Comparison of ENCODE assay signal across 19 cellular contexts in the genomic region with DNA sequence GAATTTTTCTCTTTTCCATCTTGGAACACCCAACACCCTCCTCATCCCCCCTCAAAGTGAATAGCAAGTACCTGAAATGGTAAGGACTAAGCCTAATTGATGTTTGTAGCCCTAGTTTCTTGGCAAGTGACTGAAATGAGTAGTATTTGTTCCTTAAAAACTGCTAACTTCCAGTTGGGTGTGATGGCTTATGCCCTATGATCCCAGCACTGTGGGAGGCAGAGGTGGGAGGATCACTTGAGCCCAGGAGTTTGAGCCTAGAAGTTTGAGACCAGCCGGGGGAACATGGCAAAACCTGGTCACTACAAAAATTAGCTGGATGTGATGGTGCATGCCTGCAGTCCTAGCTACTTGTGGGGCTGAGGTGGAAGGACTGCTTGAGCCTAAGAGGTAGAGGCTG. TPM values are rescaled to one million over a fixed set of nuclear protein-coding genes. Genes with fewer than 3 reads are reported as not detected.
DNase-seq lines count a peak whose midpoint lies in the region; ATAC-seq and TF ChIP-seq lines count a peak whose summit lies in the region.
"Had no signal": no experiment of that assay in that cellular context is flagged by ENCODE, and none has a peak within 500 bp of the region (broad histone marks: within the 10 kb centered on the region; RNA-seq: fewer than 3 reads in every experiment).

No MANE protein-coding gene starts in this region.

- H3K79me2 ChIP-seq in mesendoderm (ENCODE audit: control insufficient read depth, insufficient read depth, low read length): no peaks in the 10 kb centered on the region

- no peaks in the 10 kb centered on the region for H3K4me1 Mint-ChIP-seq in activated naive CD4-positive, alpha-beta T cell treated with anti-CD3 and anti-CD28 coated beads, Interleukin-2, amount 50 U/mL, for 24 hours
- no peaks in the 10 kb centered on the region for H3K4me1 Mint-ChIP-seq in activated naive CD4-positive, alpha-beta T cell treated with anti-CD3 and anti-CD28 coated beads for 36 hours (ENCODE audit: low read depth)
- H3K4me1 Mint-ChIP-seq in effector memory CD8-positive, alpha-beta T cell (ENCODE audit: low read depth in 2 of 2): peaks cover 0 to 10% of the 10 kb centered on the region in 2 donors

- H2BK15ac ChIP-seq in mesendoderm (replicated peaks; ENCODE audit: low read depth): no peak overlapping the region

- DNase-seq in activated naive CD4-positive, alpha-beta T cell treated with anti-CD3 and anti-CD28 coated beads for 36 hours: no peak
- DNase-seq in RWPE1 (ENCODE audit: low spot score) (no peak), posterior cingulate gyrus (no peak), NOMO-1 treated with DMSO at 0.1 percent for 48 hours (lab: John Stamatoyannopoulos, UW; ENCODE audit: unreplicated experiment) (no peak), mesendoderm (no peak)
- no peak for DNase-seq in effector memory CD8-positive, alpha-beta T cell
- DNase-seq: DMS79, GOT3, HCEC 1CT, IMR-90, NCI-H1105, NCI-H2029 treated with DMSO at 0.1 percent for 48 hours, NCI-H345, NCI-H524, NCI-H82, Peyer's patch, SJCRH30 had no signal

- peaks cover 23% of the 10 kb centered on the region for H3K36me3 Mint-ChIP-seq in activated naive CD4-positive, alpha-beta T cell treated with anti-CD3 and anti-CD28 coated beads, Interleukin-2, amount 50 U/mL, for 24 hours
- H3K36me3 Mint-ChIP-seq in activated naive CD4-positive, alpha-beta T cell treated with anti-CD3 and anti-CD28 coated beads for 36 hours (ENCODE audit: low read depth): peaks cover 36% of the 10 kb centered on the region
- H3K36me3 Mint-ChIP-seq in effector memory CD8-positive, alpha-beta T cell (ENCODE audit: insufficient read depth): peaks cover 99% of the 10 kb centered on the region

- peak overlapping the region; percentile 65 for H3K27ac Mint-ChIP-seq in activated naive CD4-positive, alpha-beta T cell treated with anti-CD3 and anti-CD28 coated beads, Interleukin-2, amount 50 U/mL, for 24 hours
- no peak overlapping the region for H3K27ac Mint-ChIP-seq in activated naive CD4-positive, alpha-beta T cell treated with anti-CD3 and anti-CD28 coated beads for 36 hours
- peak overlapping the region; percentile 57 to 79 for H3K27ac Mint-ChIP-seq in effector memory CD8-positive, alpha-beta T cell

- H3K9me3 Mint-ChIP-seq in activated naive CD4-positive, alpha-beta T cell treated with anti-CD3 and anti-CD28 coated beads, Interleukin-2, amount 50 U/mL, for 24 hours: no peaks in the 10 kb centered on the region
- H3K9me3 Mint-ChIP-seq in activated naive CD4-positive, alpha-beta T cell treated with anti-CD3 and anti-CD28 coated beads for 36 hours: no peaks in the 10 kb centered on the region
- H3K9me3 Mint-ChIP-seq in effector memory CD8-positive, alpha-beta T cell: no peaks in the 10 kb centered on the region

- intact Hi-C loops in activated naive CD4-positive, alpha-beta T cell treated with anti-CD3 and anti-CD28 coated beads for 36 hours (cut with micrococcal nuclease): no loop called here
- intact Hi-C loops in posterior cingulate gyrus (cut with DNase I): no loop called here

- POLR2A ChIA-PET in RWPE1 (lab: Yijun Ruan, JAX; ENCODE audit: low non-redundant PET): no interaction called here

- H3K4me3 ChIP-seq in mesendoderm (ENCODE audit: low read length): no peak overlapping the region
- H3K4me3 ChIP-seq: Peyer's patch, SJCRH30 had no signal

- no peaks in the 10 kb centered on the region for H3K27me3 ChIP-seq in mesendoderm (ENCODE audit: insufficient read depth, low read length, poor library complexity)
- H3K27me3 ChIP-seq: Peyer's patch, SJCRH30 had no signal

- H3K27me3 Mint-ChIP-seq in activated naive CD4-positive, alpha-beta T cell treated with anti-CD3 and anti-CD28 coated beads, Interleukin-2, amount 50 U/mL, for 24 hours: no peaks in the 10 kb centered on the region
- no peaks in the 10 kb centered on the region for H3K27me3 Mint-ChIP-seq in activated naive CD4-positive, alpha-beta T cell treated with anti-CD3 and anti-CD28 coated beads for 36 hours (ENCODE audit: low read depth)
- H3K27me3 Mint-ChIP-seq in effector memory CD8-positive, alpha-beta T cell: no peaks in the 10 kb centered on the region

- TF ChIP-seq CTCF in RWPE1 (conservative IDR thresholded peaks at IDR 0.05; ENCODE audit: low read depth): no peak

- no peak overlapping the region for H3K4ac ChIP-seq in mesendoderm (ENCODE audit: low read depth, low read length)

- H3K56ac ChIP-seq in mesendoderm (ENCODE audit: low read length): no peak overlapping the region

- H3K27ac ChIP-seq in RWPE1: 0 out of 2 replicates have a peak overlapping the region, but pooled peaks have one; percentile 5
- no peak overlapping the region for H3K27ac ChIP-seq in mesendoderm (ENCODE audit: low read depth, low read length)
- H3K27ac ChIP-seq: C4-2B, Peyer's patch, SJCRH30 had no signal

- H4K5ac ChIP-seq in mesendoderm (ENCODE audit: low read length): no peak overlapping the region

- no peak overlapping the region for H2BK5ac ChIP-seq in mesendoderm (ENCODE audit: low read length)

- WGBS in mesendoderm (ENCODE audit: extremely low coverage, insufficient coverage, low lambda C conversion rate): no CpG with 5 or more reads among the region's 1 CpG

- no peak for ATAC-seq in effector memory CD8-positive, alpha-beta T cell (replicated peaks)

- H3K4me2 ChIP-seq in mesendoderm (ENCODE audit: low read length): no peak overlapping the region

- H2AK5ac ChIP-seq in mesendoderm (ENCODE audit: low read length): no peak overlapping the region

- no peak overlapping the region for H4K8ac ChIP-seq in mesendoderm (ENCODE audit: low read depth, low read length)

- H2BK120ac ChIP-seq in mesendoderm (ENCODE audit: low read depth, low read length): no peak overlapping the region

- no peaks in the 10 kb centered on the region for H3K4me1 ChIP-seq in mesendoderm (ENCODE audit: control insufficient read depth, low read depth, low read length)
- H3K4me1 ChIP-seq: Peyer's patch, SJCRH30 had no signal

- H3K79me1 ChIP-seq in mesendoderm (ENCODE audit: low read length): peaks cover 1% of the 10 kb centered on the region

- H3K4me3 Mint-ChIP-seq in activated naive CD4-positive, alpha-beta T cell treated with anti-CD3 and anti-CD28 coated beads, Interleukin-2, amount 50 U/mL, for 24 hours: no peak overlapping the region
- H3K4me3 Mint-ChIP-seq in activated naive CD4-positive, alpha-beta T cell treated with anti-CD3 and anti-CD28 coated beads for 36 hours: no peak overlapping the region
- no peak overlapping the region for H3K4me3 Mint-ChIP-seq in effector memory CD8-positive, alpha-beta T cell

- H3K9ac ChIP-seq in mesendoderm (ENCODE audit: low read length): no peak overlapping the region

- peaks cover 15% of the 10 kb centered on the region for H3K36me3 ChIP-seq in mesendoderm (ENCODE audit: control insufficient read depth, insufficient read depth, low read length)

- H3K18ac ChIP-seq in mesendoderm (ENCODE audit: low read length): no peak overlapping the region

- CTCF ChIA-PET in activated naive CD4-positive, alpha-beta T cell treated with anti-CD3 and anti-CD28 coated beads for 36 hours (lab: Charles Lee): interaction anchor here (1.6 to 1.7 kb wide), 2 partner anchors 14 to 168 kb away, joined by 3 to 4 read pairs; no protein-coding TSS in a partner anchor
- CTCF ChIA-PET in RWPE1 (lab: Yijun Ruan, JAX): no interaction called here

- no peak overlapping the region for H3K23ac ChIP-seq in mesendoderm (ENCODE audit: low read length)

RNA-seq across cellular contexts. Expression of gene ZFR, which starts 44.1 kb away (rescaled TPM):
- total RNA-seq in activated naive CD4-positive, alpha-beta T cell treated with anti-CD3 and anti-CD28 coated beads for 36 hours: 10 to 100 TPM; 50.9 to 52.1 TPM
- polyA plus RNA-seq in mesendoderm (2013, experiment 1 of 2): 73.2 TPM
- 69.8 TPM for polyA plus RNA-seq in mesendoderm (2013, experiment 2 of 2)
